Comparison of ENCODE assay signal across 24 cellular contexts in genomic region chrX:136475236-136475635, GRCh38. TPM values are rescaled to one million over a fixed set of nuclear protein-coding genes. Genes with fewer than 3 reads are reported as not detected.
DNase-seq lines count a peak whose midpoint lies in the region; FAIRE-seq and TF ChIP-seq lines count a peak whose summit lies in the region.
"Had no signal": no experiment of that assay in that cellular context is flagged by ENCODE, and none has a peak within 500 bp of the region (broad histone marks: within the 10 kb centered on the region; RNA-seq: fewer than 3 reads in every experiment).

No MANE protein-coding gene starts in this region.

- H3K36me3 ChIP-seq in astrocyte (ENCODE audit: insufficient read depth, low read length): no peaks in the 10 kb centered on the region
- H3K36me3 ChIP-seq in CD4-positive, alpha-beta memory T cell (ENCODE audit: insufficient read depth, low read length): no peaks in the 10 kb centered on the region
- H3K36me3 ChIP-seq: BLaER1, HAP-1 had no signal

- H3K4me3 Mint-ChIP-seq in astrocyte (ENCODE audit: unreplicated experiment) (no peak overlapping the region), nephron (no peak overlapping the region)
- H3K4me3 Mint-ChIP-seq in CD4-positive, alpha-beta memory T cell: no peak overlapping the region
- H3K4me3 Mint-ChIP-seq: CD14-positive monocyte; CD8-positive, alpha-beta T cell had no signal

- POLR2A ChIA-PET in CD4-positive, alpha-beta memory T cell (lab: Charles Lee; ENCODE audit: partially characterized antibody): no interaction called here

- CTCF ChIA-PET in CD4-positive, alpha-beta memory T cell (lab: Charles Lee; ENCODE audit: partially characterized antibody): no interaction called here

- H3K79me2 ChIP-seq in astrocyte (ENCODE audit: insufficient read depth, low read length): no peaks in the 10 kb centered on the region

- intact Hi-C loops in CD4-positive, alpha-beta memory T cell (cut with micrococcal nuclease): no loop called here

- H3K9me3 Mint-ChIP-seq in astrocyte (ENCODE audit: unreplicated experiment) (peaks cover 2% of the 10 kb centered on the region), nephron (peaks cover 7% of the 10 kb centered on the region)
- H3K9me3 Mint-ChIP-seq in CD4-positive, alpha-beta memory T cell: no peaks in the 10 kb centered on the region
- H3K9me3 Mint-ChIP-seq: CD8-positive, alpha-beta T cell had no signal

- H4K20me1 ChIP-seq in astrocyte (ENCODE audit: insufficient read depth, low read length): no peaks in the 10 kb centered on the region
- H4K20me1 ChIP-seq: BLaER1 had no signal

- H3K4me1 Mint-ChIP-seq in astrocyte (ENCODE audit: low read depth, unreplicated experiment) (no peaks in the 10 kb centered on the region), nephron (peaks cover 14% of the 10 kb centered on the region)
- no peaks in the 10 kb centered on the region for H3K4me1 Mint-ChIP-seq in CD4-positive, alpha-beta memory T cell
- H3K4me1 Mint-ChIP-seq: CD14-positive monocyte had no signal

- TF ChIP-seq CTCF in astrocyte (IDR thresholded peaks at IDR 0.05; ENCODE audit: insufficient read depth, low read depth, low read length): no peak
- no peak for TF ChIP-seq CTCF in nephron (IDR thresholded peaks at IDR 0.05; ENCODE audit: unreplicated experiment in 3 of 3)

- no peaks in the 10 kb centered on the region for H3K36me3 Mint-ChIP-seq in astrocyte (ENCODE audit: low read depth, unreplicated experiment)
- H3K36me3 Mint-ChIP-seq in nephron (ENCODE audit: low read depth): no peaks in the 10 kb centered on the region
- H3K36me3 Mint-ChIP-seq in CD4-positive, alpha-beta memory T cell: no peaks in the 10 kb centered on the region
- H3K36me3 Mint-ChIP-seq: CD14-positive monocyte; CD8-positive, alpha-beta T cell had no signal

- no peaks in the 10 kb centered on the region for H3K9me3 ChIP-seq in astrocyte (ENCODE audit: insufficient read depth, low read depth, low read length)
- H3K9me3 ChIP-seq in CD4-positive, alpha-beta memory T cell (ENCODE audit: control insufficient read depth in 1 of 2, low read length in 2 of 2): no peaks in the 10 kb centered on the region
- H3K9me3 ChIP-seq: A549, HAP-1 had no signal

- H3K9ac ChIP-seq in astrocyte (ENCODE audit: low read length): no peak overlapping the region
- H3K9ac ChIP-seq: BLaER1, GM23248 had no signal

- H3K27ac Mint-ChIP-seq in astrocyte (ENCODE audit: unreplicated experiment) (no peak overlapping the region), nephron (peak overlapping the region in 2 of 3 experiments; percentile 6 to 14)
- H3K27ac Mint-ChIP-seq in CD4-positive, alpha-beta memory T cell: no peak overlapping the region
- H3K27ac Mint-ChIP-seq: CD8-positive, alpha-beta T cell had no signal

- no peak overlapping the region for H3K27ac ChIP-seq in astrocyte (ENCODE audit: low read depth, low read length)
- no peak overlapping the region for H3K27ac ChIP-seq in CD4-positive, alpha-beta memory T cell (ENCODE audit: low read depth, low read length)
- H3K27ac ChIP-seq: 22Rv1, A549, BLaER1, GM23248 had no signal

- no peak overlapping the region for H2AFZ ChIP-seq in astrocyte (ENCODE audit: low read depth, low read length)
- H2AFZ ChIP-seq: GM23248 had no signal

- H3K4me1 ChIP-seq in astrocyte (ENCODE audit: insufficient read depth, low read length): no peaks in the 10 kb centered on the region
- no peaks in the 10 kb centered on the region for H3K4me1 ChIP-seq in CD4-positive, alpha-beta memory T cell (ENCODE audit: insufficient read depth, low read length)
- H3K4me1 ChIP-seq: A549 had no signal

- H3K27me3 ChIP-seq in astrocyte (ENCODE audit: insufficient read depth, low read length): no peaks in the 10 kb centered on the region
- no peaks in the 10 kb centered on the region for H3K27me3 ChIP-seq in CD4-positive, alpha-beta memory T cell (ENCODE audit: insufficient read depth, low read length)

- peaks cover 13% of the 10 kb centered on the region for H3K27me3 Mint-ChIP-seq in astrocyte (ENCODE audit: low read depth, unreplicated experiment)
- H3K27me3 Mint-ChIP-seq in nephron (ENCODE audit: low read depth): no peaks in the 10 kb centered on the region
- peaks cover 0 to 1% of the 10 kb centered on the region in 2 donors for H3K27me3 Mint-ChIP-seq in CD4-positive, alpha-beta memory T cell

- H3K4me3 ChIP-seq in astrocyte (ENCODE audit: insufficient read depth, low read depth, low read length): no peak overlapping the region
- H3K4me3 ChIP-seq in CD4-positive, alpha-beta memory T cell (ENCODE audit: low read length in 2 of 2): no peak overlapping the region
- H3K4me3 ChIP-seq: A549, BLaER1, GM12878, GM23248, HAP-1 had no signal

- peak; percentile 13 for FAIRE-seq in astrocyte (lab: Jason Lieb, UNC)
- FAIRE-seq: A549, GM12878, GM19239 had no signal

- no peak overlapping the region for H3K4me2 ChIP-seq in astrocyte (ENCODE audit: low read length)
- H3K4me2 ChIP-seq: A549, BLaER1 had no signal

- peak; percentile 4 for DNase-seq in Ammon's horn (ENCODE audit: low spot score)
- DNase-seq in astrocyte (ENCODE audit: low read depth): no peak
- DNase-seq in superior temporal gyrus (ENCODE audit: extremely low spot score): peak; percentile 11
- no peak for DNase-seq in CD4-positive, alpha-beta memory T cell
- no peak for DNase-seq in KG1 (lab: John Stamatoyannopoulos, UW)
- DNase-seq in stimulated activated CD4-positive, alpha-beta T cell treated with anti-CD3 and anti-CD28 coated beads, Interleukin-4, amount 100 ng/mL, for 1 hour: no peak
- DNase-seq: AML-193; CD8-positive, alpha-beta T cell; DMS 273 treated with DMSO at 0.1 percent for 48 hours; DMS53; DND-41; EL; GM23248 had no signal

RNA-seq across cellular contexts. Expression of gene BRS3, which starts 12.5 kb away (rescaled TPM):
- total RNA-seq in astrocyte: not detected in 2 replicates
- not detected for total RNA-seq in CD4-positive, alpha-beta memory T cell
- not detected for polyA plus RNA-seq in CD4-positive, alpha-beta memory T cell
- total RNA-seq: CD8-positive, alpha-beta T cell; G401; GM12878; GM23248; H4; HT-29 had no signal
- polyA plus RNA-seq: A549, CD14-positive monocyte, GM12878, GM23248 had no signal

RNA-seq across cellular contexts. Expression of gene HTATSF1, which starts 22.2 kb away (rescaled TPM):
- 29.1 and 33.1 TPM in 2 replicates for total RNA-seq in astrocyte
- total RNA-seq in CD4-positive, alpha-beta memory T cell: 10 to 100 TPM; 31.6 to 34.7 TPM
- polyA plus RNA-seq in CD4-positive, alpha-beta memory T cell: 10 to 100 TPM; 70.4 to 82.1 TPM

RNA-seq across cellular contexts. Expression of gene VGLL1, which starts 56.8 kb away (rescaled TPM):
- 1.3 TPM in 1 of 2 replicates, not detected in the other for total RNA-seq in astrocyte
- not detected for total RNA-seq in CD4-positive, alpha-beta memory T cell
- polyA plus RNA-seq in CD4-positive, alpha-beta memory T cell: not detected
- total RNA-seq: CD8-positive, alpha-beta T cell; G401; GM12878; GM23248; H4 had no signal
- polyA plus RNA-seq: A549, CD14-positive monocyte, GM12878, GM23248 had no signal

Comparison
In these comparisons a context has a peak if more than half of its experiments do, and no peak if none do; other contexts are left out.
1. DNase-seq: peak in Ammon's horn (single experiment) and superior temporal gyrus (single experiment); none in astrocyte (single experiment), CD4-positive, alpha-beta memory T cell (0 of 5), KG1 (single experiment) and stimulated activated CD4-positive, alpha-beta T cell treated with anti-CD3 and anti-CD28 coated beads, Interleukin-4, amount 100 ng/mL, for 1 hour (single experiment).
2. H3K27ac Mint-ChIP-seq: peak in nephron (2 of 3); none in astrocyte (single experiment) and CD4-positive, alpha-beta memory T cell (0 of 7).